1 cellular context compared by ENCODE assay signal in the genomic region with DNA sequence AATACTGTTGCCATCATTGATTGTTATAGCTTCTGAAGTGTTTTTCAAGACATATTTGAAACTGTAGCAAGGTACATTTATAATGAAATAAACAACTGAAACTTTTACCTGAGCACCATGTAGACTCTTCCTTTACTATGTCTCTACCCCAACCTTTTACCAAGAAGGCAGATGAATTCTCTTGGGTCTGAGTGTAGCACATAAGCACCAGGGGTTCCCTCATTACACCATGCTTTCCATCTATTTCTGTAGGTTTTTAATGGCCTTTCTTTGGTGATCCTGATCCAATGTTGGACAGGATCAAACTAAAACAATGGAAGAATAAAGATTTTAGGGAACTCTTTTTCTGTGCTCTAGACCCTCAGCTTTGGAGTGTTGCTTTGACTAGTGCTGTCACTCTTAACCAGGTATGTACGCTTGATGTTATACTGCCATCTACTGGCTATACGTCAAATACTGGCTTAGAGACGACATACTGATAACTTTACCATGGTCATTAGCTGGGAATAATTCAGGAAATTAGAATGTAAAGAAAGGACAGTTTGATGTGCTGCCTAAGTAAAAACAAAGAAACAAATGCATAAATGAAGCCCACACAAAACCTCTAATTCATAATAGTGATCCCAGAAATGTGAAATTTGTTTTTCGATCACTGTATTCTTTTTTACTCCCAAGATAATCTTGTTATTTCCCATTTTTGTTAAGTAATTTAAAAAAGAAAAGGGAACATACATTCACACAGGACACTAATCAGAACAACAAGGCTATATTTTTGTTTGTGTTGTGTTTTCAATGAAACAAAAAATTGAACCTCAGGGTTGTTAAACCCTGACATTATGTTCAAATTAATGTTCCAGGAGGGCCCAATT.
A peak's percentile ranks its signal among the peaks of the same experiment; 100 is the strongest.
TF ChIP-seq lines count a peak whose summit lies in the region.

No MANE protein-coding gene starts in this region.

TF ChIP-seq in GM12878, 131 proteins besides CTCF, POLR2A, EP300 and RAD21:
- TF ChIP-seq, protein P1, sequence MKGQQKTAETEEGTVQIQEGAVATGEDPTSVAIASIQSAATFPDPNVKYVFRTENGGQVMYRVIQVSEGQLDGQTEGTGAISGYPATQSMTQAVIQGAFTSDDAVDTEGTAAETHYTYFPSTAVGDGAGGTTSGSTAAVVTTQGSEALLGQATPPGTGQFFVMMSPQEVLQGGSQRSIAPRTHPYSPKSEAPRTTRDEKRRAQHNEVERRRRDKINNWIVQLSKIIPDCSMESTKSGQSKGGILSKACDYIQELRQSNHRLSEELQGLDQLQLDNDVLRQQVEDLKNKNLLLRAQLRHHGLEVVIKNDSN (IDR thresholded peaks at IDR 0.05; ENCODE audit: borderline replicate concordance, extremely low read length, insufficient read depth, low read depth, low read length) = no peak
- no peak for TF ChIP-seq DPF2 (IDR thresholded peaks at IDR 0.05)
- TF ChIP-seq CREB1 (IDR thresholded peaks at IDR 0.05; ENCODE audit: low read depth) = no peak
- no peak for TF ChIP-seq SREBF2 (IDR thresholded peaks at IDR 0.05; ENCODE audit: low read length)
- TF ChIP-seq SMC3 (IDR thresholded peaks at IDR 0.05; ENCODE audit: borderline replicate concordance, low read length) = peak; percentile 79; the same call in 1 of the 2 replicates
- TF ChIP-seq, protein P2, sequence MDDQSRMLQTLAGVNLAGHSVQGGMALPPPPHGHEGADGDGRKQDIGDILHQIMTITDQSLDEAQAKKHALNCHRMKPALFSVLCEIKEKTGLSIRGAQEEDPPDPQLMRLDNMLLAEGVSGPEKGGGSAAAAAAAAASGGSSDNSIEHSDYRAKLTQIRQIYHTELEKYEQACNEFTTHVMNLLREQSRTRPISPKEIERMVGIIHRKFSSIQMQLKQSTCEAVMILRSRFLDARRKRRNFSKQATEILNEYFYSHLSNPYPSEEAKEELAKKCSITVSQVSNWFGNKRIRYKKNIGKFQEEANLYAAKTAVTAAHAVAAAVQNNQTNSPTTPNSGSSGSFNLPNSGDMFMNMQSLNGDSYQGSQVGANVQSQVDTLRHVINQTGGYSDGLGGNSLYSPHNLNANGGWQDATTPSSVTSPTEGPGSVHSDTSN (IDR thresholded peaks at IDR 0.05; ENCODE audit: insufficient replicate concordance, low read depth, low read length) = peak; percentile 63
- 0 out of 2 replicates have a peak, but pooled peaks have one; percentile 24 for TF ChIP-seq FOXM1 (IDR thresholded peaks at IDR 0.05; ENCODE audit: low read depth, low read length)
- TF ChIP-seq, protein P3, sequence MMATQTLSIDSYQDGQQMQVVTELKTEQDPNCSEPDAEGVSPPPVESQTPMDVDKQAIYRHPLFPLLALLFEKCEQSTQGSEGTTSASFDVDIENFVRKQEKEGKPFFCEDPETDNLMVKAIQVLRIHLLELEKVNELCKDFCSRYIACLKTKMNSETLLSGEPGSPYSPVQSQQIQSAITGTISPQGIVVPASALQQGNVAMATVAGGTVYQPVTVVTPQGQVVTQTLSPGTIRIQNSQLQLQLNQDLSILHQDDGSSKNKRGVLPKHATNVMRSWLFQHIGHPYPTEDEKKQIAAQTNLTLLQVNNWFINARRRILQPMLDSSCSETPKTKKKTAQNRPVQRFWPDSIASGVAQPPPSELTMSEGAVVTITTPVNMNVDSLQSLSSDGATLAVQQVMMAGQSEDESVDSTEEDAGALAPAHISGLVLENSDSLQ (IDR thresholded peaks at IDR 0.05) = peak; percentile 92
- no peak for TF ChIP-seq ZBED1 (IDR thresholded peaks at IDR 0.05; ENCODE audit: borderline replicate concordance)
- TF ChIP-seq, protein P4, sequence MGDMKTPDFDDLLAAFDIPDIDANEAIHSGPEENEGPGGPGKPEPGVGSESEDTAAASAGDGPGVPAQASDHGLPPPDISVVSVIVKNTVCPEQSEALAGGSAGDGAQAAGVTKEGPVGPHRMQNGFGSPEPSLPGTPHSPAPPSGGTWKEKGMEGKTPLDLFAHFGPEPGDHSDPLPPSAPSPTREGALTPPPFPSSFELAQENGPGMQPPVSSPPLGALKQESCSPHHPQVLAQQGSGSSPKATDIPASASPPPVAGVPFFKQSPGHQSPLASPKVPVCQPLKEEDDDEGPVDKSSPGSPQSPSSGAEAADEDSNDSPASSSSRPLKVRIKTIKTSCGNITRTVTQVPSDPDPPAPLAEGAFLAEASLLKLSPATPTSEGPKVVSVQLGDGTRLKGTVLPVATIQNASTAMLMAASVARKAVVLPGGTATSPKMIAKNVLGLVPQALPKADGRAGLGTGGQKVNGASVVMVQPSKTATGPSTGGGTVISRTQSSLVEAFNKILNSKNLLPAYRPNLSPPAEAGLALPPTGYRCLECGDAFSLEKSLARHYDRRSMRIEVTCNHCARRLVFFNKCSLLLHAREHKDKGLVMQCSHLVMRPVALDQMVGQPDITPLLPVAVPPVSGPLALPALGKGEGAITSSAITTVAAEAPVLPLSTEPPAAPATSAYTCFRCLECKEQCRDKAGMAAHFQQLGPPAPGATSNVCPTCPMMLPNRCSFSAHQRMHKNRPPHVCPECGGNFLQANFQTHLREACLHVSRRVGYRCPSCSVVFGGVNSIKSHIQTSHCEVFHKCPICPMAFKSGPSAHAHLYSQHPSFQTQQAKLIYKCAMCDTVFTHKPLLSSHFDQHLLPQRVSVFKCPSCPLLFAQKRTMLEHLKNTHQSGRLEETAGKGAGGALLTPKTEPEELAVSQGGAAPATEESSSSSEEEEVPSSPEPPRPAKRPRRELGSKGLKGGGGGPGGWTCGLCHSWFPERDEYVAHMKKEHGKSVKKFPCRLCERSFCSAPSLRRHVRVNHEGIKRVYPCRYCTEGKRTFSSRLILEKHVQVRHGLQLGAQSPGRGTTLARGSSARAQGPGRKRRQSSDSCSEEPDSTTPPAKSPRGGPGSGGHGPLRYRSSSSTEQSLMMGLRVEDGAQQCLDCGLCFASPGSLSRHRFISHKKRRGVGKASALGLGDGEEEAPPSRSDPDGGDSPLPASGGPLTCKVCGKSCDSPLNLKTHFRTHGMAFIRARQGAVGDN (IDR thresholded peaks at IDR 0.05) = no peak
